In genomic region chr11:8239536-8240228, GRCh38 we compare ENCODE assay signal across 1 cellular context.
TF ChIP-seq lines count a peak whose summit lies in the region.

No MANE protein-coding gene starts in this region.

TF ChIP-seq in H1, 55 proteins besides CTCF, POLR2A, EP300 and RAD21 (continued from another document):
- no peak for TF ChIP-seq NANOG (IDR thresholded peaks at IDR 0.05; ENCODE audit: insufficient read depth, low read depth, low read length, poor library complexity, severe bottlenecking)
- no peak for TF ChIP-seq CEBPB (IDR thresholded peaks at IDR 0.05; ENCODE audit: low read depth, low read length)
- no peak for TF ChIP-seq SP4 (IDR thresholded peaks at IDR 0.05; ENCODE audit: low read length)
- TF ChIP-seq, protein P1, sequence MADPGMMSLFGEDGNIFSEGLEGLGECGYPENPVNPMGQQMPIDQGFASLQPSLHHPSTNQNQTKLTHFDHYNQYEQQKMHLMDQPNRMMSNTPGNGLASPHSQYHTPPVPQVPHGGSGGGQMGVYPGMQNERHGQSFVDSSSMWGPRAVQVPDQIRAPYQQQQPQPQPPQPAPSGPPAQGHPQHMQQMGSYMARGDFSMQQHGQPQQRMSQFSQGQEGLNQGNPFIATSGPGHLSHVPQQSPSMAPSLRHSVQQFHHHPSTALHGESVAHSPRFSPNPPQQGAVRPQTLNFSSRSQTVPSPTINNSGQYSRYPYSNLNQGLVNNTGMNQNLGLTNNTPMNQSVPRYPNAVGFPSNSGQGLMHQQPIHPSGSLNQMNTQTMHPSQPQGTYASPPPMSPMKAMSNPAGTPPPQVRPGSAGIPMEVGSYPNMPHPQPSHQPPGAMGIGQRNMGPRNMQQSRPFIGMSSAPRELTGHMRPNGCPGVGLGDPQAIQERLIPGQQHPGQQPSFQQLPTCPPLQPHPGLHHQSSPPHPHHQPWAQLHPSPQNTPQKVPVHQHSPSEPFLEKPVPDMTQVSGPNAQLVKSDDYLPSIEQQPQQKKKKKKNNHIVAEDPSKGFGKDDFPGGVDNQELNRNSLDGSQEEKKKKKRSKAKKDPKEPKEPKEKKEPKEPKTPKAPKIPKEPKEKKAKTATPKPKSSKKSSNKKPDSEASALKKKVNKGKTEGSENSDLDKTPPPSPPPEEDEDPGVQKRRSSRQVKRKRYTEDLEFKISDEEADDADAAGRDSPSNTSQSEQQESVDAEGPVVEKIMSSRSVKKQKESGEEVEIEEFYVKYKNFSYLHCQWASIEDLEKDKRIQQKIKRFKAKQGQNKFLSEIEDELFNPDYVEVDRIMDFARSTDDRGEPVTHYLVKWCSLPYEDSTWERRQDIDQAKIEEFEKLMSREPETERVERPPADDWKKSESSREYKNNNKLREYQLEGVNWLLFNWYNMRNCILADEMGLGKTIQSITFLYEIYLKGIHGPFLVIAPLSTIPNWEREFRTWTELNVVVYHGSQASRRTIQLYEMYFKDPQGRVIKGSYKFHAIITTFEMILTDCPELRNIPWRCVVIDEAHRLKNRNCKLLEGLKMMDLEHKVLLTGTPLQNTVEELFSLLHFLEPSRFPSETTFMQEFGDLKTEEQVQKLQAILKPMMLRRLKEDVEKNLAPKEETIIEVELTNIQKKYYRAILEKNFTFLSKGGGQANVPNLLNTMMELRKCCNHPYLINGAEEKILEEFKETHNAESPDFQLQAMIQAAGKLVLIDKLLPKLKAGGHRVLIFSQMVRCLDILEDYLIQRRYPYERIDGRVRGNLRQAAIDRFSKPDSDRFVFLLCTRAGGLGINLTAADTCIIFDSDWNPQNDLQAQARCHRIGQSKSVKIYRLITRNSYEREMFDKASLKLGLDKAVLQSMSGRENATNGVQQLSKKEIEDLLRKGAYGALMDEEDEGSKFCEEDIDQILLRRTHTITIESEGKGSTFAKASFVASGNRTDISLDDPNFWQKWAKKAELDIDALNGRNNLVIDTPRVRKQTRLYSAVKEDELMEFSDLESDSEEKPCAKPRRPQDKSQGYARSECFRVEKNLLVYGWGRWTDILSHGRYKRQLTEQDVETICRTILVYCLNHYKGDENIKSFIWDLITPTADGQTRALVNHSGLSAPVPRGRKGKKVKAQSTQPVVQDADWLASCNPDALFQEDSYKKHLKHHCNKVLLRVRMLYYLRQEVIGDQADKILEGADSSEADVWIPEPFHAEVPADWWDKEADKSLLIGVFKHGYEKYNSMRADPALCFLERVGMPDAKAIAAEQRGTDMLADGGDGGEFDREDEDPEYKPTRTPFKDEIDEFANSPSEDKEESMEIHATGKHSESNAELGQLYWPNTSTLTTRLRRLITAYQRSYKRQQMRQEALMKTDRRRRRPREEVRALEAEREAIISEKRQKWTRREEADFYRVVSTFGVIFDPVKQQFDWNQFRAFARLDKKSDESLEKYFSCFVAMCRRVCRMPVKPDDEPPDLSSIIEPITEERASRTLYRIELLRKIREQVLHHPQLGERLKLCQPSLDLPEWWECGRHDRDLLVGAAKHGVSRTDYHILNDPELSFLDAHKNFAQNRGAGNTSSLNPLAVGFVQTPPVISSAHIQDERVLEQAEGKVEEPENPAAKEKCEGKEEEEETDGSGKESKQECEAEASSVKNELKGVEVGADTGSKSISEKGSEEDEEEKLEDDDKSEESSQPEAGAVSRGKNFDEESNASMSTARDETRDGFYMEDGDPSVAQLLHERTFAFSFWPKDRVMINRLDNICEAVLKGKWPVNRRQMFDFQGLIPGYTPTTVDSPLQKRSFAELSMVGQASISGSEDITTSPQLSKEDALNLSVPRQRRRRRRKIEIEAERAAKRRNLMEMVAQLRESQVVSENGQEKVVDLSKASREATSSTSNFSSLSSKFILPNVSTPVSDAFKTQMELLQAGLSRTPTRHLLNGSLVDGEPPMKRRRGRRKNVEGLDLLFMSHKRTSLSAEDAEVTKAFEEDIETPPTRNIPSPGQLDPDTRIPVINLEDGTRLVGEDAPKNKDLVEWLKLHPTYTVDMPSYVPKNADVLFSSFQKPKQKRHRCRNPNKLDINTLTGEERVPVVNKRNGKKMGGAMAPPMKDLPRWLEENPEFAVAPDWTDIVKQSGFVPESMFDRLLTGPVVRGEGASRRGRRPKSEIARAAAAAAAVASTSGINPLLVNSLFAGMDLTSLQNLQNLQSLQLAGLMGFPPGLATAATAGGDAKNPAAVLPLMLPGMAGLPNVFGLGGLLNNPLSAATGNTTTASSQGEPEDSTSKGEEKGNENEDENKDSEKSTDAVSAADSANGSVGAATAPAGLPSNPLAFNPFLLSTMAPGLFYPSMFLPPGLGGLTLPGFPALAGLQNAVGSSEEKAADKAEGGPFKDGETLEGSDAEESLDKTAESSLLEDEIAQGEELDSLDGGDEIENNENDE (IDR thresholded peaks at IDR 0.05; ENCODE audit: insufficient replicate concordance, low read length), result no peak
- no peak for TF ChIP-seq CBX8 (IDR thresholded peaks at IDR 0.05; ENCODE audit: borderline replicate concordance, low read depth, low read length)
